ENCODE assay signal across 1 cellular context in the genomic region with DNA sequence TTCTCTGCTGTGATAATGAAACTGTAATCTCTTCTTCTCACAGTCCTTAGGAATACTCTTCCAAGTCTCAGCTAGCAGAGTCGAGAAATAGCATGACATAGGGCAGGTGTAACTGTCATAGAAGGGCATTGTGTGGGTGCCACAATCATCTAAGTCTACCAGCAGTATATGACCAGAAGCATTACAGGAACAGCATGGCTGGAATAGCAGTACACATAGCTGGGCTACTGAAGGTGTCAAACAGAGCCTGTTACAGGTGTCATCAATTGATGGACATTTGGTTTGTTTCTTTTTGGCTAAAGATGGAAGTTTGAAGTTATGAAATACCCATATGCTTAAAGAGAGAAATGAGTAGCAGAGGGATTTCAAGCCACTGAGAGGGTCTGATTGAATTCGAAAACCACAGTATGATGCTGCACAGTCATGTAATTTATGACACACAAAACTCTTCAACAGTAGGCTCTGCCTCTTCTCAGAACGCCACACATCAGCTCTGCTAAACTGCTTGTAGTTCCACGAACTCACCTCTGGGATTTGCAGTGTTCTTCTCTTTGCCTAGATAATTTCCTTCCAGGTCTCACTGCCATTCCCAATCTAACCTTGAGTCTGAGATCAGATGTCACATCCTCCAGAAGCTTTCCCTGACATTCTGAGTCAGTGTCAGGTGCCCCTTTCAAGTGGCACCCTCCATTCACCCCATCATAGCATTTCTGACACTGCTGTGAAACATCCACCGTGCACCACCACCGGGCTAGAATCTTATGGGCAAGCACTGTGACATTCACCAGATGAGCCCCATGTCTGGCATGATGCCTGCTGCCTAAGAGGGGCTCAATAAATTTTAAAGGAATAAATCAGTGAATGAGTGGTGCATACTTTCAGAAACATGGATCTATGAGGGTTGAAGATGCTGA.
TF ChIP-seq lines count a peak whose summit lies in the region.

No MANE protein-coding gene starts in this region.

TF ChIP-seq in HCT116, 20 proteins besides CTCF, POLR2A, EP300 and RAD21 (continued from another document):
- TF ChIP-seq EGR1 (IDR thresholded peaks at IDR 0.05; ENCODE audit: low read depth), result no peak
- TF ChIP-seq MAX (IDR thresholded peaks at IDR 0.05), result no peak
- TF ChIP-seq CEBPB (IDR thresholded peaks at IDR 0.05; ENCODE audit: low read depth), result no peak
- TF ChIP-seq ZNF274 (IDR thresholded peaks at IDR 0.05; ENCODE audit: low read depth, low read length), result no peak
- TF ChIP-seq JUND (IDR thresholded peaks at IDR 0.05), result no peak
- no peak for TF ChIP-seq EZH2 (IDR thresholded peaks at IDR 0.05)
